In genomic region chr3:179765396-179765795, GRCh38 we compare ENCODE assay signal across 18 cellular contexts.
"Had no signal": no experiment of that assay in that cellular context is flagged by ENCODE, and none has a peak within 500 bp of the region (broad histone marks: within the 10 kb centered on the region; RNA-seq: fewer than 3 reads in every experiment).

No MANE protein-coding gene starts in this region.

- H3K4me3 ChIP-seq: ascending aorta, esophagus muscularis mucosa, skin epidermis, tibial nerve had no signal

- DNase-seq: activated CD4-positive, alpha-beta T cell treated with anti-CD3 and anti-CD28 coated beads, Interleukin-2, amount 10 ng/mL, durations not matched to agents 24 days and 14 days; activated CD8-positive, alpha-beta memory T cell treated with anti-CD3 and anti-CD28 coated beads, Interleukin-2, amount 50 U/mL, for 4 hours; activated CD8-positive, alpha-beta T cell treated with anti-CD3 and anti-CD28 coated beads, Interleukin-2, amount 10 ng/mL, durations not matched to agents 7 days and 5 days; activated effector memory CD4-positive, alpha-beta T cell treated with anti-CD3 and anti-CD28 coated beads, Interleukin-2, amount 50 U/mL, for 16 hours; activated T-cell treated with anti-CD3 and anti-CD28 coated beads, Interleukin-2, amount 50 U/mL, for 48 hours; effector CD4-positive, alpha-beta T cell; hippocampal formation; mammary epithelial cell; right cardiac atrium; T-cell had no signal

- H3K9me3 Mint-ChIP-seq: activated CD4-positive, alpha-beta T cell treated with anti-CD3 and anti-CD28 coated beads, Interleukin-2, amount 10 ng/mL, durations not matched to agents 24 days and 14 days; activated naive CD4-positive, alpha-beta T cell treated with anti-CD3 and anti-CD28 coated beads, Interleukin-2, amount 50 U/mL, for 24 hours; neural crest cell; stimulated activated naive CD8-positive, alpha-beta T cell treated with anti-CD3 and anti-CD28 coated beads, Interleukin-15, Interleukin-2, amounts not matched to agents 100 ng/mL and 50 ng/mL, for 24 hours; T-cell had no signal

- H3K27me3 Mint-ChIP-seq: activated CD4-positive, alpha-beta T cell treated with anti-CD3 and anti-CD28 coated beads, Interleukin-2, amount 10 ng/mL, durations not matched to agents 24 days and 14 days; activated naive CD4-positive, alpha-beta T cell treated with anti-CD3 and anti-CD28 coated beads, Interleukin-2, amount 50 U/mL, for 24 hours; progenitor cell of endocrine pancreas; stimulated activated naive CD8-positive, alpha-beta T cell treated with anti-CD3 and anti-CD28 coated beads, Interleukin-15, Interleukin-2, amounts not matched to agents 100 ng/mL and 50 ng/mL, for 24 hours; T-cell had no signal

- H3K27ac Mint-ChIP-seq: activated CD4-positive, alpha-beta T cell treated with anti-CD3 and anti-CD28 coated beads, Interleukin-2, amount 10 ng/mL, durations not matched to agents 24 days and 14 days; activated CD8-positive, alpha-beta T cell treated with anti-CD3 and anti-CD28 coated beads, Interleukin-2, amount 10 ng/mL, durations not matched to agents 7 days and 5 days; activated naive CD4-positive, alpha-beta T cell treated with anti-CD3 and anti-CD28 coated beads, Interleukin-2, amount 50 U/mL, for 24 hours; progenitor cell of endocrine pancreas; stimulated activated naive CD8-positive, alpha-beta T cell treated with anti-CD3 and anti-CD28 coated beads, Interleukin-15, Interleukin-2, amounts not matched to agents 100 ng/mL and 50 ng/mL, for 24 hours; T-cell had no signal

- H3K4me3 Mint-ChIP-seq: activated CD4-positive, alpha-beta T cell treated with anti-CD3 and anti-CD28 coated beads, Interleukin-2, amount 10 ng/mL, durations not matched to agents 24 days and 14 days; activated CD8-positive, alpha-beta T cell treated with anti-CD3 and anti-CD28 coated beads, Interleukin-2, amount 10 ng/mL, durations not matched to agents 7 days and 5 days; activated naive CD4-positive, alpha-beta T cell treated with anti-CD3 and anti-CD28 coated beads, Interleukin-2, amount 50 U/mL, for 24 hours; neural crest cell; stimulated activated naive CD8-positive, alpha-beta T cell treated with anti-CD3 and anti-CD28 coated beads, Interleukin-15, Interleukin-2, amounts not matched to agents 100 ng/mL and 50 ng/mL, for 24 hours; T-cell had no signal

- H3K4me1 Mint-ChIP-seq: activated CD4-positive, alpha-beta T cell treated with anti-CD3 and anti-CD28 coated beads, Interleukin-2, amount 10 ng/mL, durations not matched to agents 24 days and 14 days; activated naive CD4-positive, alpha-beta T cell treated with anti-CD3 and anti-CD28 coated beads, Interleukin-2, amount 50 U/mL, for 24 hours; neural crest cell had no signal

- H3K4me1 ChIP-seq: ascending aorta, esophagus muscularis mucosa, tibial nerve had no signal

- H3K9me3 ChIP-seq: ascending aorta, esophagus muscularis mucosa, tibial nerve had no signal

- H3K27me3 ChIP-seq: ascending aorta, esophagus muscularis mucosa, tibial nerve had no signal

- H3K27ac ChIP-seq: ascending aorta, esophagus muscularis mucosa, skin epidermis, tibial nerve had no signal
